In the genomic region with DNA sequence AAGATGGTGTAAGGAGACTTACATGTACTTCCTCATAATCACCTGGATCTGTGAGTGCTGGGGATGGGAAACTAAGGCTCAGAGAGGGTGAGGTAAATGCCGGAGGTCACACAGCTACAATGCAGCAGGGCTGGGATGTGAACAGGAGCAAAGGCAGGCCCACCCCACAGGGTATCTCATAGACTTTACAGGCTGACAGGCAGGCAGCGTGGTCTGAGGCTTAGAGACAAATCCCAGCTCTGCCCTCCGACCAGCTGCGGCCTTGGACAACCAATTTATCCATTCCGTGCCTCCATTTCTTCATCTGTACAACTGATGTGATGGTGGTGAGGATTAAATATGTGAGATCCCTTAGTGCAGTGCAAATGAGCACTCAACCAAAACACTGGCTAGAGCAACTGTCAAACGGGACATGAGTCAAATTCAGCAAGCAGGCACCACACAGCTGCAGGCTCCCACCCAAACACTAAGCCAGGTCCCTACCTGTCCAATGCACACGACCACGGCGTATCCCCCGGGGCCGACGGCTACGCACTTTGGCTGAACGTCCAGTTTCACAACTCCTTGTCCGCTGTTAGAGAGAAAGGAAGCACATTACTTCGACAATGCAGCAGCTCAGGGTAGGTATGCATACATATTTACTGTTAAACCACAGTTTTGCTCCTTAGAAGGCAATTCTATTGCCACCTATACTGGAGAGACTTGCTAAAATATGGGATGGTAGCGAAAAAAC, we compare ENCODE assay signal across 1 cellular context.
A peak's percentile ranks its signal among the peaks of the same experiment; 100 is the strongest.
TF ChIP-seq lines count a peak whose summit lies in the region.

No MANE protein-coding gene starts in this region.

TF ChIP-seq in HepG2, 621 proteins besides CTCF, POLR2A, EP300 and RAD21:
- peak; percentile 88 for TF ChIP-seq ZNF768 (CRISPR knock-in tag; IDR thresholded peaks at IDR 0.05)
- TF ChIP-seq GFI1 (CRISPR knock-in tag; IDR thresholded peaks at IDR 0.05; ENCODE audit: borderline replicate concordance) = no peak
